In genomic region chr18:34576622-34577021, GRCh38 we compare ENCODE assay signal across 31 cellular contexts.
"Had no signal": no experiment of that assay in that cellular context is flagged by ENCODE, and none has a peak within 500 bp of the region (broad histone marks: within the 10 kb centered on the region; RNA-seq: fewer than 3 reads in every experiment).

No MANE protein-coding gene starts in this region.

- FAIRE-seq: astrocyte, pancreas, TTC549 had no signal

- H3K4me3 ChIP-seq: esophagus muscularis mucosa, heart left ventricle, left lung, lower lobe of right lung, pancreas, prostate gland, right atrium auricular region, smooth muscle cell, stomach, thyroid gland, upper lobe of right lung had no signal

- H3K27me3 ChIP-seq: brain microvascular endothelial cell, esophagus muscularis mucosa, foreskin keratinocyte, heart left ventricle, left lung, pancreas, right atrium auricular region, stomach, thyroid gland, upper lobe of right lung had no signal

- H3K27ac ChIP-seq: brain microvascular endothelial cell, esophagus muscularis mucosa, foreskin keratinocyte, heart left ventricle, left lung, lower lobe of right lung, pancreas, prostate gland, right atrium auricular region, stomach, thyroid gland, upper lobe of right lung had no signal

- H3K4me1 ChIP-seq: foreskin keratinocyte, left lung, lower lobe of right lung, pancreas, prostate gland, right atrium auricular region, stomach, upper lobe of right lung had no signal

- H3K4me2 ChIP-seq: smooth muscle cell had no signal

- H3K36me3 ChIP-seq: brain microvascular endothelial cell, esophagus muscularis mucosa, heart left ventricle, left lung, lower lobe of right lung, pancreas, prostate gland, right atrium auricular region, stomach, thyroid gland, upper lobe of right lung had no signal

- ATAC-seq: foreskin keratinocyte; heart left ventricle; left lung; lower lobe of right lung; naive thymus-derived CD8-positive, alpha-beta T cell; pancreas; stimulated activated memory B cell treated with anti-CD40 and anti-IgM and Interleukin-4, amounts not matched to agents 10 μg/mL and 1 μg/mL and 100 μg/mL, for 72 hours; upper lobe of right lung had no signal

- H3K9me3 ChIP-seq: esophagus muscularis mucosa, left lung, lower lobe of right lung, pancreas, prostate gland, thyroid gland, upper lobe of right lung had no signal

- DNase-seq: activated CD4-positive, alpha-beta memory T cell treated with anti-CD3 and anti-CD28 coated beads, Interleukin-2, amount 10 ng/mL, durations not matched to agents 7 days and 5 days; activated CD4-positive, alpha-beta T cell treated with anti-CD3 and anti-CD28 coated beads for 1 hour; activated CD4-positive, alpha-beta T cell treated with anti-CD3 and anti-CD28 coated beads, Interleukin-2, amount 10 ng/mL, durations not matched to agents 7 days and 5 days; activated CD8-positive, alpha-beta memory T cell treated with anti-CD3 and anti-CD28 coated beads, Interleukin-2, amount 50 U/mL, for 48 hours; activated gamma-delta T cell; activated naive CD4-positive, alpha-beta T cell treated with anti-CD3 and anti-CD28 coated beads, Interleukin-2, amount 50 U/mL, for 16 hours; activated T-cell treated with anti-CD3 and anti-CD28 coated beads, Interleukin-2, amount 50 U/mL, for 24 hours; amniotic stem cell; brain microvascular endothelial cell; foreskin keratinocyte; heart left ventricle; kidney glomerular epithelial cell; left lung; lower lobe of right lung; mesenchymal stem cell; naive thymus-derived CD8-positive, alpha-beta T cell; nucleus accumbens; pancreas; stimulated activated CD4-positive, alpha-beta T cell treated with anti-CD3 and anti-CD28 coated beads, Interleukin-1b, Interleukin-23, amount 100 ng/mL, for 48 hours; stimulated activated CD4-positive, alpha-beta T cell treated with anti-CD3 and anti-CD28 coated beads, Interleukin-4, amount 100 ng/mL, for 4 hours; stimulated activated CD8-positive, alpha-beta memory T cell treated with anti-CD3 and anti-CD28 coated beads, Interleukin-4, amount 100 ng/mL, for 48 hours; stomach; thyroid gland; upper lobe of right lung had no signal
